Comparison of ENCODE assay signal across 16 cellular contexts in genomic region chr5:71615809-71616208, GRCh38. TPM values are rescaled to one million over a fixed set of nuclear protein-coding genes. Genes with fewer than 3 reads are reported as not detected.
DNase-seq lines count a peak whose midpoint lies in the region; ATAC-seq and TF ChIP-seq lines count a peak whose summit lies in the region.
"Had no signal": no experiment of that assay in that cellular context is flagged by ENCODE, and none has a peak within 500 bp of the region (broad histone marks: within the 10 kb centered on the region; RNA-seq: fewer than 3 reads in every experiment).

No MANE protein-coding gene starts in this region.

- intact Hi-C loops in left colon (cut with DNase I, micrococcal nuclease): no loop called here

- TF ChIP-seq CTCF in 22Rv1 (IDR thresholded peaks at IDR 0.05): no peak

- peak; percentile 53 for DNase-seq in HuH-7 (ENCODE audit: low spot score)
- DNase-seq in left colon: no peak
- no peak for DNase-seq in stimulated activated effector memory CD8-positive, alpha-beta T cell treated with anti-CD3 and anti-CD28 coated beads, Interleukin-12 subunit alpha, Interleukin-12 subunit beta, amount 100 ng/mL, for 72 hours (ENCODE audit: low spot score in 2 of 2)
- no peak for DNase-seq in HK-2 (ENCODE audit: unreplicated experiment)
- no peak for DNase-seq in T-helper 9 cell
- DNase-seq: AML-193; Calu3; CD4-positive, alpha-beta T cell; CD8-positive, alpha-beta T cell; DMS79 treated with DMSO at 0.1 percent for 48 hours; GF-D8 had no signal

- peak overlapping the region; percentile 80 for H3K27ac ChIP-seq in 22Rv1
- H3K27ac ChIP-seq: A549; BLaER1 treated with 17β-estradiol and CSF1 and Interleukin-3, amounts not matched to agents 10 nM and 100 nM; C4-2B had no signal

- H3K4me1 Mint-ChIP-seq in stimulated activated effector memory CD8-positive, alpha-beta T cell treated with anti-CD3 and anti-CD28 coated beads, Interleukin-12 subunit alpha, Interleukin-12 subunit beta, amount 100 ng/mL, for 72 hours: peaks cover 18% of the 10 kb centered on the region
- H3K4me1 Mint-ChIP-seq: B cell had no signal

- no peak overlapping the region for H3K27ac Mint-ChIP-seq in stimulated activated effector memory CD8-positive, alpha-beta T cell treated with anti-CD3 and anti-CD28 coated beads, Interleukin-12 subunit alpha, Interleukin-12 subunit beta, amount 100 ng/mL, for 72 hours
- H3K27ac Mint-ChIP-seq: B cell; CD4-positive, alpha-beta T cell; CD8-positive, alpha-beta T cell had no signal

- peak; percentile 73 for ATAC-seq in left colon
- no peak for ATAC-seq in stimulated activated effector memory CD8-positive, alpha-beta T cell treated with anti-CD3 and anti-CD28 coated beads, Interleukin-12 subunit alpha, Interleukin-12 subunit beta, amount 100 ng/mL, for 72 hours
- ATAC-seq: A549; CD8-positive, alpha-beta T cell had no signal

- peaks cover 68% of the 10 kb centered on the region for H3K36me3 Mint-ChIP-seq in stimulated activated effector memory CD8-positive, alpha-beta T cell treated with anti-CD3 and anti-CD28 coated beads, Interleukin-12 subunit alpha, Interleukin-12 subunit beta, amount 100 ng/mL, for 72 hours

- no peak overlapping the region for H3K4me3 Mint-ChIP-seq in stimulated activated effector memory CD8-positive, alpha-beta T cell treated with anti-CD3 and anti-CD28 coated beads, Interleukin-12 subunit alpha, Interleukin-12 subunit beta, amount 100 ng/mL, for 72 hours
- H3K4me3 Mint-ChIP-seq: B cell; CD4-positive, alpha-beta T cell; CD8-positive, alpha-beta T cell had no signal

- no peaks in the 10 kb centered on the region for H3K9me3 Mint-ChIP-seq in stimulated activated effector memory CD8-positive, alpha-beta T cell treated with anti-CD3 and anti-CD28 coated beads, Interleukin-12 subunit alpha, Interleukin-12 subunit beta, amount 100 ng/mL, for 72 hours
- H3K9me3 Mint-ChIP-seq: CD4-positive, alpha-beta T cell; CD8-positive, alpha-beta T cell had no signal

RNA-seq across cellular contexts. Expression of gene MCCC2, which starts 28.7 kb away (rescaled TPM):
- total RNA-seq in left colon: 10 to 100 TPM; 59.5 to 77.4 TPM
